ENCODE assay signal across 11 cellular contexts in genomic region chr7:141698247-141699015, GRCh38.
DNase-seq lines count a peak whose midpoint lies in the region; ATAC-seq lines count a peak whose summit lies in the region.
"Had no signal": no experiment of that assay in that cellular context is flagged by ENCODE, and none has a peak within 500 bp of the region (broad histone marks: within the 10 kb centered on the region; RNA-seq: fewer than 3 reads in every experiment).

No MANE protein-coding gene starts in this region.

- peak overlapping the region; percentile 83 for H3K27ac ChIP-seq in caudate nucleus (ENCODE audit: low read depth, low read length)
- peak overlapping the region; percentile 84 for H3K27ac ChIP-seq in substantia nigra (ENCODE audit: low read depth, low read length, poor library complexity, severe bottlenecking)
- H3K27ac ChIP-seq: pancreas had no signal

- DNase-seq in NOMO-1 treated with DMSO at 0.1 percent for 48 hours (lab: John Stamatoyannopoulos, UW; ENCODE audit: unreplicated experiment), result peak; percentile 33
- DNase-seq in NOMO-1 (lab: John Stamatoyannopoulos, UW; ENCODE audit: unreplicated experiment in 2 of 2), result no peak
- DNase-seq in NCI-H748 (lab: John Stamatoyannopoulos, UW; ENCODE audit: unreplicated experiment), result peak; percentile 55
- DNase-seq in caudate nucleus (lab: John Stamatoyannopoulos, UW), result peak in 1 of 61 donors; percentile 21
- peak in 4 of 49 donors; percentile 11 to 62 (median 15) for DNase-seq in substantia nigra (lab: John Stamatoyannopoulos, UW)
- DNase-seq in stimulated activated CD4-positive, alpha-beta T cell treated with anti-CD3 and anti-CD28 coated beads, Interleukin-12 subunit alpha, Interleukin-12 subunit beta, amount 100 ng/mL, for 4 hours, result no peak
- DNase-seq: activated CD4-positive, alpha-beta T cell treated with anti-CD3 and anti-CD28 coated beads for 36 hours; NCI-H774; pancreas had no signal

- ATAC-seq in GM21619 (IDR thresholded peaks at IDR 0.05; ENCODE audit: unreplicated experiment) (no peak), HG03025 (IDR thresholded peaks at IDR 0.05; ENCODE audit: low FRiP score, unreplicated experiment) (no peak)
- ATAC-seq: activated CD4-positive, alpha-beta T cell treated with anti-CD3 and anti-CD28 coated beads for 36 hours; pancreas had no signal

Comparison
In these comparisons a context has a peak if more than half of its experiments do, and no peak if none do; other contexts are left out.
1. DNase-seq: peak in NOMO-1 treated with DMSO at 0.1 percent for 48 hours (single experiment) and NCI-H748 (single experiment); none in NOMO-1 (0 of 2) and stimulated activated CD4-positive, alpha-beta T cell treated with anti-CD3 and anti-CD28 coated beads, Interleukin-12 subunit alpha, Interleukin-12 subunit beta, amount 100 ng/mL, for 4 hours (single experiment).